ENCODE assay signal across 15 cellular contexts in genomic region chr13:111165189-111165588, GRCh38. TPM values are rescaled to one million over a fixed set of nuclear protein-coding genes. Genes with fewer than 3 reads are reported as not detected.
DNase-seq lines count a peak whose midpoint lies in the region; ATAC-seq lines count a peak whose summit lies in the region.
"Had no signal": no experiment of that assay in that cellular context is flagged by ENCODE, and none has a peak within 500 bp of the region (broad histone marks: within the 10 kb centered on the region; RNA-seq: fewer than 3 reads in every experiment).

No MANE protein-coding gene starts in this region.

- peaks cover 22 to 53% (median 40%) of the 10 kb centered on the region in 10 experiments for H3K4me1 ChIP-seq in BLaER1 treated with 17β-estradiol and CSF1 and Interleukin-3, amounts not matched to agents 10 nM and 100 nM
- peaks cover 63% of the 10 kb centered on the region for H3K4me1 ChIP-seq in Karpas-422 (ENCODE audit: low read length)
- H3K4me1 ChIP-seq: Caco-2 had no signal

- no peaks in the 10 kb centered on the region for H3K9me2 ChIP-seq in Karpas-422 (replicated peaks; ENCODE audit: insufficient read depth, low read length)

- ATAC-seq in GM19438 (IDR thresholded peaks at IDR 0.05; ENCODE audit: low read depth, unreplicated experiment) (peak; percentile 27), HG02852 (IDR thresholded peaks at IDR 0.05; ENCODE audit: unreplicated experiment) (peak; percentile 27), HG02970 (IDR thresholded peaks at IDR 0.05; ENCODE audit: low FRiP score, unreplicated experiment) (no peak)
- ATAC-seq: right cardiac atrium had no signal

- peaks cover 99% of the 10 kb centered on the region for H3K79me2 ChIP-seq in Karpas-422 (ENCODE audit: low read length)

- H3K36me3 ChIP-seq in BLaER1 treated with 17β-estradiol and CSF1 and Interleukin-3, amounts not matched to agents 10 nM and 100 nM = peaks cover 63 to 99% (median 86%) of the 10 kb centered on the region in 11 experiments
- H3K36me3 ChIP-seq in Karpas-422 (ENCODE audit: insufficient read depth, low read length) = peaks cover 30% of the 10 kb centered on the region
- H3K36me3 ChIP-seq: thyroid gland had no signal

- H3K4me3 ChIP-seq in BLaER1 treated with 17β-estradiol and CSF1 and Interleukin-3, amounts not matched to agents 10 nM and 100 nM = no peak overlapping the region
- peak overlapping the region; percentile 35 for H3K4me3 ChIP-seq in Karpas-422 (ENCODE audit: low read length)
- H3K4me3 ChIP-seq: thyroid gland had no signal

- no peaks in the 10 kb centered on the region for H3K27me3 ChIP-seq in BLaER1 treated with 17β-estradiol and CSF1 and Interleukin-3, amounts not matched to agents 10 nM and 100 nM
- H3K27me3 ChIP-seq in Karpas-422 (ENCODE audit: low read length) = no peaks in the 10 kb centered on the region
- H3K27me3 ChIP-seq: thyroid gland had no signal

- H2AFZ ChIP-seq in Karpas-422 (ENCODE audit: low read length) = no peak overlapping the region

- H4K20me1 ChIP-seq in BLaER1 treated with 17β-estradiol and CSF1 and Interleukin-3, amounts not matched to agents 10 nM and 100 nM = peaks cover 13 to 100% (median 60%) of the 10 kb centered on the region in 11 experiments; a peak in 20 of 22 replicates
- H4K20me1 ChIP-seq in Karpas-422 (ENCODE audit: insufficient read depth, low read depth, low read length) = peaks cover 11% of the 10 kb centered on the region; the same call in 1 of the 2 replicates

- no peak overlapping the region for H3K9ac ChIP-seq in BLaER1 treated with 17β-estradiol and CSF1 and Interleukin-3, amounts not matched to agents 10 nM and 100 nM
- peak overlapping the region; percentile 41; the same call in 1 of the 2 replicates for H3K9ac ChIP-seq in Karpas-422 (ENCODE audit: low read length)

- DNase-seq in Karpas-422 = no peak
- no peak for DNase-seq in stimulated activated CD4-positive, alpha-beta T cell treated with anti-CD3 and anti-CD28 coated beads, Interleukin-2, amount 100 ng/mL, for 24 hours
- DNase-seq in NCI-H2196 treated with DMSO at 0.1 percent for 48 hours (lab: John Stamatoyannopoulos, UW; ENCODE audit: unreplicated experiment) = no peak
- no peak for DNase-seq in effector CD8-positive, alpha-beta T cell (lab: John Stamatoyannopoulos, UW)
- DNase-seq: Caco-2, H7, immature natural killer cell, NCI-H524, right cardiac atrium, SHP77, thyroid gland had no signal

- peak overlapping the region in 7 of 11 experiments; percentile 9 to 49 (median 39); a peak in 10 of 22 replicates for H3K4me2 ChIP-seq in BLaER1 treated with 17β-estradiol and CSF1 and Interleukin-3, amounts not matched to agents 10 nM and 100 nM
- H3K4me2 ChIP-seq in Karpas-422 (ENCODE audit: low read depth, low read length, poor library complexity, severe bottlenecking) = peak overlapping the region; percentile 49

- peaks cover 15 to 58% (median 29%) of the 10 kb centered on the region in 11 experiments for H3K9me3 ChIP-seq in BLaER1 treated with 17β-estradiol and CSF1 and Interleukin-3, amounts not matched to agents 10 nM and 100 nM (replicated peaks in 1 of 11)
- H3K9me3 ChIP-seq in Karpas-422 (ENCODE audit: low read length) = no peaks in the 10 kb centered on the region
- H3K9me3 ChIP-seq: Caco-2, thyroid gland had no signal

- no peak overlapping the region for H3K27ac ChIP-seq in BLaER1 treated with 17β-estradiol and CSF1 and Interleukin-3, amounts not matched to agents 10 nM and 100 nM
- H3K27ac ChIP-seq in Karpas-422 (ENCODE audit: low read length) = peak overlapping the region; percentile 66
- H3K27ac ChIP-seq: thyroid gland had no signal

RNA-seq across cellular contexts. Expression of gene ARHGEF7, which starts 50.1 kb away (rescaled TPM):
- 90.6 and 100 TPM in 2 replicates for total RNA-seq in Karpas-422 (2014; rRNA removed; shearing (Covaris generic); ENCODE audit: low replicate concordance)
